ENCODE assay signal across 26 cellular contexts in the genomic region with DNA sequence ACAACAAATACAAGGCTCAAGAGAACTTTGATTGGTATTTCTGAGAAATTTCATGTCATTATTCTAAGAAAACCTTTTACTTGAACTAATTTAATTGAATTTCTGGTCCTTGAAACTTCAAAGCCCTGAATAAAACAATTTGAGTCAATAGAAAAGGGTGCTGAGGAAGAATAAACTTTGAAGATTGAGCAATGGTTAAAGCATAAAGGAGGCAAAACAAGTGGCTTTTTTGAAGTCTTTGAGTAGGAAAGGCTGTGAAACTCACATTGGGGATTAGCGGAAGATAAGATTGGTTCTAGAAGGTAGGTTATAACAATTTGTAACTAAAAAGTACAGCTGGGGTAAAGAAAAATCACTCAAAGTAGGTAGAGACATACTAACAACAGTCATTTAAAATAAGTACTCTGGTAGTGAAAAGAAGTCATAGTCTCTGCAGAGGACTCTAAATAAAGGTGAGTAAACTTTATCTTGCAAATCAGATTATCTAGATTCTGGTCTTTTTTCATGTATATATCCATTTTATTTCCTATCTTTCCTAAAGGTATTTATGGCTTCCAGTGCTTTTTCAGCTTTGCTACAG. TPM values are rescaled to one million over a fixed set of nuclear protein-coding genes. Genes with fewer than 3 reads are reported as not detected.
A peak's percentile ranks its signal among the peaks of the same experiment; 100 is the strongest.
DNase-seq lines count a peak whose midpoint lies in the region; ATAC-seq and TF ChIP-seq lines count a peak whose summit lies in the region.
"Had no signal": no experiment of that assay in that cellular context is flagged by ENCODE, and none has a peak within 500 bp of the region (broad histone marks: within the 10 kb centered on the region; RNA-seq: fewer than 3 reads in every experiment).

No MANE protein-coding gene starts in this region.

- no peak for TF ChIP-seq CTCF in SK-N-SH (IDR thresholded peaks at IDR 0.05)
- TF ChIP-seq CTCF in CD4-positive, alpha-beta T cell (IDR thresholded peaks at IDR 0.05): no peak
- no peak for TF ChIP-seq CTCF in OCI-LY1 (IDR thresholded peaks at IDR 0.05; ENCODE audit: low read length)

- no peak for ATAC-seq in SK-N-SH treated with all-trans-retinoic acid at 6 μM for 48 hours
- no peak for ATAC-seq in CD4-positive, alpha-beta T cell (ENCODE audit: poor library complexity)
- peak; percentile 41 for ATAC-seq in activated naive CD8-positive, alpha-beta T cell treated with anti-CD3 and anti-CD28 coated beads, Interleukin-2, amount 10 ng/mL, durations not matched to agents 7 days and 5 days (ENCODE audit: low read depth)
- ATAC-seq: natural killer cell treated with Interleukin-12 subunit alpha and Interleukin-12 subunit beta and Interleukin-15 and Interleukin-18, amount 100 ng/mL, for 72 hours; Panc1 had no signal

- H2AFZ ChIP-seq in SK-N-SH (ENCODE audit: low read depth) (peak overlapping the region; percentile 4; the same call in 1 of the 2 replicates), OCI-LY1 (ENCODE audit: low read length) (no peak overlapping the region)

- H3K9ac ChIP-seq in SK-N-SH: no peak overlapping the region
- H3K9ac ChIP-seq in OCI-LY1 (ENCODE audit: low read length): no peak overlapping the region

- H3K4me2 ChIP-seq in SK-N-SH: no peak overlapping the region
- no peak overlapping the region for H3K4me2 ChIP-seq in OCI-LY1 (ENCODE audit: low read length)

- no peak for TF ChIP-seq RAD21 in SK-N-SH (IDR thresholded peaks at IDR 0.05; ENCODE audit: low read length)

- no peak for DNase-seq in SK-N-SH
- no peak for DNase-seq in CD4-positive, alpha-beta T cell
- DNase-seq in activated naive CD8-positive, alpha-beta T cell treated with anti-CD3 and anti-CD28 coated beads, Interleukin-2, amount 10 ng/mL, durations not matched to agents 7 days and 5 days: no peak
- DNase-seq in cerebellar cortex (ENCODE audit: low spot score): no peak
- DNase-seq in DMS53 treated with DMSO at 0.1 percent for 48 hours (lab: John Stamatoyannopoulos, UW; ENCODE audit: unreplicated experiment): no peak
- no peak for DNase-seq in DMS114 treated with DMSO at 0.1 percent for 48 hours (lab: John Stamatoyannopoulos, UW; ENCODE audit: unreplicated experiment)
- DNase-seq: activated CD4-positive, alpha-beta T cell treated with anti-CD3 and anti-CD28 coated beads, Interleukin-2, amount 50 U/mL, for 48 hours; activated gamma-delta T cell; BE2C; DMS 273 treated with DMSO at 0.1 percent for 48 hours; HFFc6; hypothalamus; Karpas-422; kidney; mesenchymal stem cell; NCI-H1105 treated with DMSO at 0.1 percent for 48 hours; NCI-H82; stimulated activated CD4-positive, alpha-beta T cell treated with anti-CD3 and anti-CD28 coated beads, Interleukin-2, amount 100 ng/mL, for 24 hours had no signal

- H4K20me1 ChIP-seq in SK-N-SH (ENCODE audit: insufficient read depth) (no peaks in the 10 kb centered on the region), OCI-LY1 (ENCODE audit: insufficient read depth, low read length) (no peaks in the 10 kb centered on the region)

- H3K36me3 ChIP-seq in SK-N-SH (replicated peaks in 1 of 2; ENCODE audit: control insufficient read depth in 1 of 2, insufficient read depth in 2 of 2, low read length in 1 of 2) (no peaks in the 10 kb centered on the region), OCI-LY1 (ENCODE audit: insufficient read depth, low read length) (no peaks in the 10 kb centered on the region)
- H3K36me3 ChIP-seq: BE2C, suprapubic skin had no signal

- H3K9me3 Mint-ChIP-seq in CD4-positive, alpha-beta T cell: no peaks in the 10 kb centered on the region
- no peaks in the 10 kb centered on the region for H3K9me3 Mint-ChIP-seq in activated naive CD8-positive, alpha-beta T cell treated with anti-CD3 and anti-CD28 coated beads, Interleukin-2, amount 10 ng/mL, durations not matched to agents 7 days and 5 days
- H3K9me3 Mint-ChIP-seq: brain; HFFc6; natural killer cell treated with Interleukin-12 subunit alpha and Interleukin-12 subunit beta and Interleukin-15 and Interleukin-18, amount 100 ng/mL, for 72 hours had no signal

- no peak for TF ChIP-seq EP300 in SK-N-SH (IDR thresholded peaks at IDR 0.05; ENCODE audit: borderline replicate concordance in 1 of 2, low read depth in 1 of 2, low read length in 1 of 2)

- peak overlapping the region; percentile 32 for H3K27ac Mint-ChIP-seq in CD4-positive, alpha-beta T cell
- peak overlapping the region; percentile 92 for H3K27ac Mint-ChIP-seq in activated naive CD8-positive, alpha-beta T cell treated with anti-CD3 and anti-CD28 coated beads, Interleukin-2, amount 10 ng/mL, durations not matched to agents 7 days and 5 days
- H3K27ac Mint-ChIP-seq: brain; HFFc6; natural killer cell treated with Interleukin-12 subunit alpha and Interleukin-12 subunit beta and Interleukin-15 and Interleukin-18, amount 100 ng/mL, for 72 hours had no signal

- CTCF ChIA-PET in SK-N-SH (lab: Yijun Ruan, JAX): interaction anchor here (1.1 kb wide), 1 partner anchor 150 kb away, joined by 3 read pairs; no protein-coding TSS in a partner anchor
- CTCF ChIA-PET in CD4-positive, alpha-beta T cell (lab: Charles Lee): no interaction called here

- POLR2A ChIA-PET in SK-N-SH (lab: Yijun Ruan, JAX): no interaction called here
- POLR2A ChIA-PET in CD4-positive, alpha-beta T cell (lab: Charles Lee): interaction anchor here (1.4 kb wide), 1 partner anchor 109 kb away, joined by 4 read pairs; no protein-coding TSS in a partner anchor
- POLR2A ChIA-PET in activated naive CD8-positive, alpha-beta T cell treated with anti-CD3 and anti-CD28 coated beads, Interleukin-2, amount 10 ng/mL, durations not matched to agents 7 days and 5 days (lab: Charles Lee): interaction anchor here (2.1 kb wide), 1 partner anchor 59 kb away, joined by 8 read pairs; no protein-coding TSS in a partner anchor

- intact Hi-C loops in CD4-positive, alpha-beta T cell (cut with DNase I, micrococcal nuclease): no loop called here

- H3K9me2 ChIP-seq in SK-N-SH (no peaks in the 10 kb centered on the region), OCI-LY1 (ENCODE audit: low read depth, low read length) (no peaks in the 10 kb centered on the region)

- peaks cover 3% of the 10 kb centered on the region for H3F3A ChIP-seq in SK-N-SH (replicated peaks; ENCODE audit: insufficient read depth)
- H3F3A ChIP-seq in OCI-LY1 (ENCODE audit: insufficient read depth, low read length): no peaks in the 10 kb centered on the region

- H3K79me2 ChIP-seq in SK-N-SH (ENCODE audit: insufficient read depth) (no peaks in the 10 kb centered on the region), OCI-LY1 (ENCODE audit: insufficient read depth, low read length) (no peaks in the 10 kb centered on the region)

- H3K4me1 ChIP-seq in SK-N-SH (ENCODE audit: control insufficient read depth in 1 of 2, insufficient read depth in 2 of 2, low read depth in 1 of 2, low read length in 1 of 2) (no peaks in the 10 kb centered on the region; a peak in 1 of 4 replicates), OCI-LY1 (ENCODE audit: insufficient read depth, low read length, severe bottlenecking) (peaks cover 23% of the 10 kb centered on the region)
- H3K4me1 ChIP-seq: BE2C, suprapubic skin had no signal

- no peaks in the 10 kb centered on the region for H3K36me3 Mint-ChIP-seq in CD4-positive, alpha-beta T cell (ENCODE audit: low read depth)
- no peaks in the 10 kb centered on the region for H3K36me3 Mint-ChIP-seq in activated naive CD8-positive, alpha-beta T cell treated with anti-CD3 and anti-CD28 coated beads, Interleukin-2, amount 10 ng/mL, durations not matched to agents 7 days and 5 days
- H3K36me3 Mint-ChIP-seq: brain; natural killer cell treated with Interleukin-12 subunit alpha and Interleukin-12 subunit beta and Interleukin-15 and Interleukin-18, amount 100 ng/mL, for 72 hours had no signal

- H3K4me3 ChIP-seq in SK-N-SH (ENCODE audit: low read depth in 2 of 2, low read length in 1 of 2): no peak overlapping the region
- H3K4me3 ChIP-seq in OCI-LY1 (ENCODE audit: low read depth, low read length, poor library complexity, severe bottlenecking): no peak overlapping the region
- H3K4me3 ChIP-seq: coronary artery, suprapubic skin had no signal

- H3K27me3 ChIP-seq in SK-N-SH (ENCODE audit: insufficient read depth) (no peaks in the 10 kb centered on the region), OCI-LY1 (ENCODE audit: insufficient read depth, low read length) (no peaks in the 10 kb centered on the region)
- H3K27me3 ChIP-seq in CD4-positive, alpha-beta T cell (ENCODE audit: control insufficient read depth, insufficient read depth, low read length): no peaks in the 10 kb centered on the region
- H3K27me3 ChIP-seq: BE2C, suprapubic skin had no signal

- peak overlapping the region; percentile 6 for H3K4me3 Mint-ChIP-seq in CD4-positive, alpha-beta T cell
- peak overlapping the region; percentile 78 for H3K4me3 Mint-ChIP-seq in activated naive CD8-positive, alpha-beta T cell treated with anti-CD3 and anti-CD28 coated beads, Interleukin-2, amount 10 ng/mL, durations not matched to agents 7 days and 5 days
- H3K4me3 Mint-ChIP-seq: HFFc6; natural killer cell treated with Interleukin-12 subunit alpha and Interleukin-12 subunit beta and Interleukin-15 and Interleukin-18, amount 100 ng/mL, for 72 hours had no signal

- no peaks in the 10 kb centered on the region for H3K9me3 ChIP-seq in SK-N-SH
- no peaks in the 10 kb centered on the region for H3K9me3 ChIP-seq in CD4-positive, alpha-beta T cell (ENCODE audit: control insufficient read depth, low read length)
- no peaks in the 10 kb centered on the region for H3K9me3 ChIP-seq in OCI-LY1 (ENCODE audit: low read length)
- H3K9me3 ChIP-seq: BE2C, suprapubic skin had no signal

- H3K4me1 Mint-ChIP-seq in CD4-positive, alpha-beta T cell (ENCODE audit: low read depth): peaks cover 33% of the 10 kb centered on the region
- H3K4me1 Mint-ChIP-seq in activated naive CD8-positive, alpha-beta T cell treated with anti-CD3 and anti-CD28 coated beads, Interleukin-2, amount 10 ng/mL, durations not matched to agents 7 days and 5 days: peaks cover 39% of the 10 kb centered on the region
- H3K4me1 Mint-ChIP-seq: brain had no signal

- H3K27ac ChIP-seq in SK-N-SH (ENCODE audit: low read depth in 2 of 2, low read length in 1 of 2): no peak overlapping the region
- H3K27ac ChIP-seq in CD4-positive, alpha-beta T cell (ENCODE audit: low read depth, low read length): no peak overlapping the region
- H3K27ac ChIP-seq in OCI-LY1 (ENCODE audit: low read depth, low read length, poor library complexity, severe bottlenecking): peak overlapping the region; percentile 37
- H3K27ac ChIP-seq: 22Rv1, coronary artery, suprapubic skin had no signal

- H3K27me3 Mint-ChIP-seq in CD4-positive, alpha-beta T cell: no peaks in the 10 kb centered on the region
- no peaks in the 10 kb centered on the region for H3K27me3 Mint-ChIP-seq in activated naive CD8-positive, alpha-beta T cell treated with anti-CD3 and anti-CD28 coated beads, Interleukin-2, amount 10 ng/mL, durations not matched to agents 7 days and 5 days

- 100% methylated on average over 1 of the region's 1 CpG for WGBS in SK-N-SH (ENCODE audit: low lambda C conversion rate)

TF ChIP-seq in SK-N-SH, 30 proteins besides CTCF, POLR2A, EP300 and RAD21 (continues in another document):
- TF ChIP-seq GATA2 (CRISPR knock-in tag; IDR thresholded peaks at IDR 0.05): no peak

RNA-seq across cellular contexts. Expression of gene PLPP1, which starts 6.4 kb away (rescaled TPM):
- polyA plus RNA-seq in SK-N-SH (2012; rRNA removed): 32.8 and 37.5 TPM in 2 replicates
- 35.9 and 37.2 TPM in 2 replicates for polyA plus RNA-seq in SK-N-SH (2012; cell fraction: cytosol; rRNA removed)
- polyA plus RNA-seq in SK-N-SH (2012; cell fraction: nucleus; rRNA removed): 29.0 and 70.5 TPM in 2 replicates
- 1 to 10 TPM; 2.9 to 3.0 TPM for total RNA-seq in CD4-positive, alpha-beta T cell
- 10 to 100 TPM; 25.9 to 27.8 TPM for total RNA-seq in activated naive CD8-positive, alpha-beta T cell treated with anti-CD3 and anti-CD28 coated beads, Interleukin-2, amount 10 ng/mL, durations not matched to agents 7 days and 5 days

Comparison
In these comparisons a context has a peak if more than half of its experiments do, and no peak if none do; other contexts are left out.
1. RNA of gene PLPP1, which starts 6.4 kb away (total RNA-seq): 25.9 to 27.8 TPM in activated naive CD8-positive, alpha-beta T cell treated with anti-CD3 and anti-CD28 coated beads, Interleukin-2, amount 10 ng/mL, durations not matched to agents 7 days and 5 days; 2.9 to 3.0 TPM in CD4-positive, alpha-beta T cell; every median in the first group is over 4 times any median in the second.